ENCODE assay signal across 24 cellular contexts in the genomic region with DNA sequence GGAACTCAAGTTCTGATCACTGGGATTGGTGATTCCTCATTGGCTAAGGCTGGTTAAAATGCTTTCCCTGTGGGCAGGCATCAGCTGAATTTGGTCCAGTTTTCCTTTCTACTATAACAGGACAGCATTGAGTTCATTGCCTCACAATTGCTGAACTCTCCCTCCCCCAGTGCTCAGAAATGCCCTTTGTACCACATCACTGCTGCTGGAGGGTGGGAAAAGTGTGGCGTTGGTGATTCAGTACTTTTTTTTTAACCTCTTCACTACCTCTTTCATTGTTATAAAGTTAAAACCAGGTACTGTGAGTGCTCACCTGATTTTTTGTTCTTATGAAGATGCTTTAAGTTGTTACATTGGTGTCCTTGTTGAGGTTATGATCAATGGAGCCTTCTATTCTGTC.
"Had no signal": no experiment of that assay in that cellular context is flagged by ENCODE, and none has a peak within 500 bp of the region (broad histone marks: within the 10 kb centered on the region; RNA-seq: fewer than 3 reads in every experiment).

No MANE protein-coding gene starts in this region.

- H3K27ac ChIP-seq: SK-N-MC had no signal

- H3K4me3 ChIP-seq: SK-N-MC had no signal

- ATAC-seq: activated CD4-positive, CD25-positive, alpha-beta regulatory T cell treated with anti-CD3 and anti-CD28 coated beads, Interleukin-2, amount 50 U/mL, for 24 hours; activated CD8-positive, alpha-beta memory T cell treated with anti-CD3 and anti-CD28 coated beads, Interleukin-2, amount 10 ng/mL, durations not matched to agents 7 days and 5 days; Panc1; Right ventricle myocardium inferior had no signal

- DNase-seq: activated CD4-positive, alpha-beta T cell treated with anti-CD3 and anti-CD28 coated beads for 4 hours; activated CD4-positive, alpha-beta T cell treated with anti-CD3 and anti-CD28 coated beads, Interleukin-2, amount 50 U/mL, for 48 hours; activated CD8-positive, alpha-beta memory T cell treated with anti-CD3 and anti-CD28 coated beads, Interleukin-2, amount 10 ng/mL, durations not matched to agents 7 days and 5 days; activated effector memory CD4-positive, alpha-beta T cell treated with anti-CD3 and anti-CD28 coated beads, Interleukin-2, amount 50 U/mL, for 16 hours; activated naive CD4-positive, alpha-beta T cell treated with Interleukin-2 at 50 U/mL for 16 hours; activated naive CD8-positive, alpha-beta T cell treated with anti-CD3 and anti-CD28 coated beads for 36 hours; activated T-cell treated with anti-CD3 and anti-CD28 coated beads, Interleukin-2, amount 50 U/mL, for 24 hours; anterior cingulate cortex; Karpas-422; MM.1S; NCI-H1105; NCI-H1436; NCI-H1694 treated with DMSO at 0.1 percent for 48 hours; NCI-H2029 treated with DMSO at 0.1 percent for 48 hours; NCI-H345; NCI-H510A; NCI-H526 treated with DMSO at 0.1 percent for 48 hours; NCI-H82; RPMI8226; T-helper 1 cell had no signal
